ENCODE assay signal across 10 cellular contexts in genomic region chr2:226673314-226673723, GRCh38.
DNase-seq lines count a peak whose midpoint lies in the region; ATAC-seq and TF ChIP-seq lines count a peak whose summit lies in the region.
"Had no signal": no experiment of that assay in that cellular context is flagged by ENCODE, and none has a peak within 500 bp of the region (broad histone marks: within the 10 kb centered on the region; RNA-seq: fewer than 3 reads in every experiment).

No MANE protein-coding gene starts in this region.

- H3K4me3 ChIP-seq in heart right ventricle: no peak overlapping the region

- no peaks in the 10 kb centered on the region for H3K9me3 ChIP-seq in heart right ventricle

- H3K4me1 ChIP-seq in heart right ventricle: peaks cover 4 to 33% (median 22%) of the 10 kb centered on the region in 9 donors

- peak overlapping the region in 8 of 10 donors; percentile 10 to 73 (median 40) for H3K27ac ChIP-seq in heart right ventricle

- intact Hi-C loops in heart right ventricle (cut with DNase I): no loop called here

- CTCF ChIA-PET in activated CD8-positive, alpha-beta memory T cell treated with anti-CD3 and anti-CD28 coated beads, Interleukin-2, amount 10 ng/mL, durations not matched to agents 7 days and 5 days (lab: Charles Lee): no interaction called here

- 25 to 33% methylated on average over 4 of the region's 4 CpGs for WGBS in heart right ventricle, 2 donors

- no peaks in the 10 kb centered on the region for H3K36me3 ChIP-seq in heart right ventricle

- peaks cover 30% of the 10 kb centered on the region for H3K27me3 Mint-ChIP-seq in activated naive CD8-positive, alpha-beta T cell treated with anti-CD3 and anti-CD28 coated beads, Interleukin-2, amount 10 ng/mL, durations not matched to agents 7 days and 5 days
- peaks cover 31% of the 10 kb centered on the region for H3K27me3 Mint-ChIP-seq in activated naive CD8-positive, alpha-beta T cell treated with anti-CD3 and anti-CD28 coated beads for 36 hours
- H3K27me3 Mint-ChIP-seq in activated CD8-positive, alpha-beta memory T cell treated with anti-CD3 and anti-CD28 coated beads, Interleukin-2, amount 10 ng/mL, durations not matched to agents 7 days and 5 days: peaks cover 47% of the 10 kb centered on the region

- no peak for DNase-seq in activated naive CD8-positive, alpha-beta T cell treated with anti-CD3 and anti-CD28 coated beads, Interleukin-2, amount 10 ng/mL, durations not matched to agents 7 days and 5 days
- DNase-seq in activated naive CD8-positive, alpha-beta T cell treated with anti-CD3 and anti-CD28 coated beads for 36 hours: no peak
- DNase-seq in SW480 (ENCODE audit: low spot score) (peak; percentile 57), heart right ventricle (peak in 1 of 2 donors; percentile 23), mesenteric fat pad (ENCODE audit: low spot score) (no peak), DMS114 treated with DMSO at 0.1 percent for 48 hours (lab: John Stamatoyannopoulos, UW; ENCODE audit: unreplicated experiment) (no peak)
- DNase-seq in activated CD8-positive, alpha-beta memory T cell treated with anti-CD3 and anti-CD28 coated beads, Interleukin-2, amount 10 ng/mL, durations not matched to agents 7 days and 5 days: no peak
- DNase-seq: NCI-H1694; stimulated activated CD4-positive, alpha-beta T cell treated with anti-CD3 and anti-CD28 coated beads, Interleukin-15, amount 100 ng/mL, for 24 hours had no signal

- H3K4me1 Mint-ChIP-seq in activated naive CD8-positive, alpha-beta T cell treated with anti-CD3 and anti-CD28 coated beads, Interleukin-2, amount 10 ng/mL, durations not matched to agents 7 days and 5 days: peaks cover 3% of the 10 kb centered on the region
- peaks cover 1% of the 10 kb centered on the region for H3K4me1 Mint-ChIP-seq in activated naive CD8-positive, alpha-beta T cell treated with anti-CD3 and anti-CD28 coated beads for 36 hours
- peaks cover 5% of the 10 kb centered on the region for H3K4me1 Mint-ChIP-seq in activated CD8-positive, alpha-beta memory T cell treated with anti-CD3 and anti-CD28 coated beads, Interleukin-2, amount 10 ng/mL, durations not matched to agents 7 days and 5 days

- H3K9me3 Mint-ChIP-seq in activated naive CD8-positive, alpha-beta T cell treated with anti-CD3 and anti-CD28 coated beads, Interleukin-2, amount 10 ng/mL, durations not matched to agents 7 days and 5 days: peaks cover 2% of the 10 kb centered on the region
- H3K9me3 Mint-ChIP-seq in activated naive CD8-positive, alpha-beta T cell treated with anti-CD3 and anti-CD28 coated beads for 36 hours: no peaks in the 10 kb centered on the region
- no peaks in the 10 kb centered on the region for H3K9me3 Mint-ChIP-seq in activated CD8-positive, alpha-beta memory T cell treated with anti-CD3 and anti-CD28 coated beads, Interleukin-2, amount 10 ng/mL, durations not matched to agents 7 days and 5 days (ENCODE audit: low read depth)

- no peaks in the 10 kb centered on the region for H3K27me3 ChIP-seq in heart right ventricle

- ATAC-seq in activated naive CD8-positive, alpha-beta T cell treated with anti-CD3 and anti-CD28 coated beads, Interleukin-2, amount 10 ng/mL, durations not matched to agents 7 days and 5 days (ENCODE audit: low read depth): no peak
- ATAC-seq in heart right ventricle (peak in 6 of 8 donors; percentile 31 to 58 (median 54)), GM18873 (IDR thresholded peaks at IDR 0.05; ENCODE audit: low FRiP score, unreplicated experiment) (no peak)
- no peak for ATAC-seq in activated CD8-positive, alpha-beta memory T cell treated with anti-CD3 and anti-CD28 coated beads, Interleukin-2, amount 10 ng/mL, durations not matched to agents 7 days and 5 days

- no peak overlapping the region for H3K4me3 Mint-ChIP-seq in activated naive CD8-positive, alpha-beta T cell treated with anti-CD3 and anti-CD28 coated beads, Interleukin-2, amount 10 ng/mL, durations not matched to agents 7 days and 5 days
- no peak overlapping the region for H3K4me3 Mint-ChIP-seq in activated naive CD8-positive, alpha-beta T cell treated with anti-CD3 and anti-CD28 coated beads for 36 hours
- no peak overlapping the region for H3K4me3 Mint-ChIP-seq in activated CD8-positive, alpha-beta memory T cell treated with anti-CD3 and anti-CD28 coated beads, Interleukin-2, amount 10 ng/mL, durations not matched to agents 7 days and 5 days

- H3K27ac Mint-ChIP-seq in activated naive CD8-positive, alpha-beta T cell treated with anti-CD3 and anti-CD28 coated beads, Interleukin-2, amount 10 ng/mL, durations not matched to agents 7 days and 5 days: peak overlapping the region; percentile 69
- H3K27ac Mint-ChIP-seq in activated naive CD8-positive, alpha-beta T cell treated with anti-CD3 and anti-CD28 coated beads for 36 hours: no peak overlapping the region
- H3K27ac Mint-ChIP-seq in activated CD8-positive, alpha-beta memory T cell treated with anti-CD3 and anti-CD28 coated beads, Interleukin-2, amount 10 ng/mL, durations not matched to agents 7 days and 5 days: no peak overlapping the region

- no peak for TF ChIP-seq CTCF in heart right ventricle (IDR thresholded peaks at IDR 0.05)

- POLR2A ChIA-PET in activated naive CD8-positive, alpha-beta T cell treated with anti-CD3 and anti-CD28 coated beads, Interleukin-2, amount 10 ng/mL, durations not matched to agents 7 days and 5 days (lab: Charles Lee): no interaction called here

- H3K36me3 Mint-ChIP-seq in activated naive CD8-positive, alpha-beta T cell treated with anti-CD3 and anti-CD28 coated beads, Interleukin-2, amount 10 ng/mL, durations not matched to agents 7 days and 5 days: no peaks in the 10 kb centered on the region
- H3K36me3 Mint-ChIP-seq in activated naive CD8-positive, alpha-beta T cell treated with anti-CD3 and anti-CD28 coated beads for 36 hours: no peaks in the 10 kb centered on the region
- H3K36me3 Mint-ChIP-seq in activated CD8-positive, alpha-beta memory T cell treated with anti-CD3 and anti-CD28 coated beads, Interleukin-2, amount 10 ng/mL, durations not matched to agents 7 days and 5 days: no peaks in the 10 kb centered on the region

Comparison
In these comparisons a context has a peak if more than half of its experiments do, and no peak if none do; other contexts are left out.
1. ATAC-seq: peak in heart right ventricle (6 of 8); none in activated naive CD8-positive, alpha-beta T cell treated with anti-CD3 and anti-CD28 coated beads, Interleukin-2, amount 10 ng/mL, durations not matched to agents 7 days and 5 days (single experiment), GM18873 (single experiment) and activated CD8-positive, alpha-beta memory T cell treated with anti-CD3 and anti-CD28 coated beads, Interleukin-2, amount 10 ng/mL, durations not matched to agents 7 days and 5 days (single experiment).